In the genomic region with DNA sequence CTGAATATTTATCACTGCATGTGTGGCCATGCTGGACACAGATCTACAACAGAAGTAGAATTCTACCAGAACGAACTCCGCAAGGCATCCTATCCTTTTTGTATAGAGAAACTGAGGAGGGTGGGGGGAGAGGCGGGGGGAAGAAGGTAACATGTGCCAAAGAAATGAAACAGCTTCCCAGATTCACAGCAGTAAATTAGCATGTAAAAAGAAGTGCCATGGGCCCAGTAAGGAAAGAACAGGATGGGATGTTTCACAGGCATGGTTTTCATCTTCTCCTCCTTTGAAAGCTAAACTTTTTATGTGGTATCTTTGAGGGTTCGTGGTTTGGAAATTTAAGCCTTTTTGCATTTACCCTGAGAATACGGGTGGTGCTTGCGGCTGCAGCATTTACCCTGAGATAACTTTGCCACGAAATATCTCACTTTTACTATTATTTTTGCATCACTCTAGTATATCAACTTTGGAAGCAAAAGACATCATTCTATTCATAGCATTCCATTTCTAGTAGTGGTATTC, we compare ENCODE assay signal across 24 cellular contexts.
"Had no signal": no experiment of that assay in that cellular context is flagged by ENCODE, and none has a peak within 500 bp of the region (broad histone marks: within the 10 kb centered on the region; RNA-seq: fewer than 3 reads in every experiment).

No MANE protein-coding gene starts in this region.

- ATAC-seq: gastrocnemius medialis; left colon; mucosa of descending colon; right lobe of liver; stimulated activated memory B cell treated with anti-CD40 and anti-IgM and Interleukin-4, amounts not matched to agents 10 μg/mL and 1 μg/mL and 100 μg/mL, for 72 hours had no signal

- H3K4me1 Mint-ChIP-seq: stimulated activated memory B cell treated with anti-CD40 and anti-IgM and Interleukin-4, amounts not matched to agents 10 μg/mL and 1 μg/mL and 100 μg/mL, for 72 hours had no signal

- H3K4me3 ChIP-seq: gastrocnemius medialis, mucosa of descending colon, right lobe of liver, skin epidermis, testis, vagina had no signal

- H3K27me3 ChIP-seq: brain microvascular endothelial cell, gastrocnemius medialis, right lobe of liver, testis, vagina had no signal

- H3K9me3 ChIP-seq: gastrocnemius medialis, mucosa of descending colon, right lobe of liver, testis, vagina had no signal

- H3K36me3 ChIP-seq: brain microvascular endothelial cell, gastrocnemius medialis, right lobe of liver, vagina had no signal

- H3K27me3 Mint-ChIP-seq: stimulated activated memory B cell treated with anti-CD40 and anti-IgM and Interleukin-4, amounts not matched to agents 10 μg/mL and 1 μg/mL and 100 μg/mL, for 72 hours; type B pancreatic cell had no signal

- H3K4me3 Mint-ChIP-seq: activated naive CD4-positive, alpha-beta T cell treated with anti-CD3 and anti-CD28 coated beads for 36 hours; stimulated activated memory B cell treated with anti-CD40 and anti-IgM and Interleukin-4, amounts not matched to agents 10 μg/mL and 1 μg/mL and 100 μg/mL, for 72 hours; T-helper 1 cell treated with Interleukin-12 subunit alpha and Interleukin-12 subunit beta and Interleukin-4 antibody, amounts not matched to agents 30 μg/mL and 1 μg/mL, for 36 hours; type B pancreatic cell had no signal

- DNase-seq: activated CD4-positive, alpha-beta T cell treated with anti-CD3 and anti-CD28 coated beads for 4 hours; activated CD4-positive, alpha-beta T cell treated with anti-CD3 and anti-CD28 coated beads, Interleukin-2, amount 50 U/mL, for 48 hours; activated CD4-positive, CD25-positive, alpha-beta regulatory T cell; activated naive CD4-positive, alpha-beta T cell treated with anti-CD3 and anti-CD28 coated beads for 36 hours; activated T-cell treated with anti-CD3 and anti-CD28 coated beads, Interleukin-2, amount 50 U/mL, for 48 hours; anterior cingulate cortex; brain microvascular endothelial cell; central memory CD4-positive, alpha-beta T cell; effector memory CD4-positive, alpha-beta T cell; gastrocnemius medialis; head of caudate nucleus; hypothalamus; left colon; mesendoderm; mucosa of descending colon; posterior cingulate gyrus; right lobe of liver; stimulated activated CD4-positive, alpha-beta T cell treated with anti-CD3 and anti-CD28 coated beads, Interleukin-15, amount 100 ng/mL, for 24 hours; testis had no signal

- H3K27ac ChIP-seq: brain microvascular endothelial cell, gastrocnemius medialis, right lobe of liver, testis, vagina had no signal

- H3K4me1 ChIP-seq: gastrocnemius medialis, right lobe of liver, testis had no signal

- H3K36me3 Mint-ChIP-seq: stimulated activated memory B cell treated with anti-CD40 and anti-IgM and Interleukin-4, amounts not matched to agents 10 μg/mL and 1 μg/mL and 100 μg/mL, for 72 hours had no signal

- H3K9me3 Mint-ChIP-seq: activated naive CD4-positive, alpha-beta T cell treated with anti-CD3 and anti-CD28 coated beads for 36 hours; stimulated activated memory B cell treated with anti-CD40 and anti-IgM and Interleukin-4, amounts not matched to agents 10 μg/mL and 1 μg/mL and 100 μg/mL, for 72 hours; T-helper 1 cell treated with Interleukin-12 subunit alpha and Interleukin-12 subunit beta and Interleukin-4 antibody, amounts not matched to agents 30 μg/mL and 1 μg/mL, for 36 hours had no signal

- H3K27ac Mint-ChIP-seq: activated naive CD4-positive, alpha-beta T cell treated with anti-CD3 and anti-CD28 coated beads for 36 hours; stimulated activated memory B cell treated with anti-CD40 and anti-IgM and Interleukin-4, amounts not matched to agents 10 μg/mL and 1 μg/mL and 100 μg/mL, for 72 hours; T-helper 1 cell treated with Interleukin-12 subunit alpha and Interleukin-12 subunit beta and Interleukin-4 antibody, amounts not matched to agents 30 μg/mL and 1 μg/mL, for 36 hours; type B pancreatic cell had no signal
